ENCODE assay signal across 2 cellular contexts in the genomic region with DNA sequence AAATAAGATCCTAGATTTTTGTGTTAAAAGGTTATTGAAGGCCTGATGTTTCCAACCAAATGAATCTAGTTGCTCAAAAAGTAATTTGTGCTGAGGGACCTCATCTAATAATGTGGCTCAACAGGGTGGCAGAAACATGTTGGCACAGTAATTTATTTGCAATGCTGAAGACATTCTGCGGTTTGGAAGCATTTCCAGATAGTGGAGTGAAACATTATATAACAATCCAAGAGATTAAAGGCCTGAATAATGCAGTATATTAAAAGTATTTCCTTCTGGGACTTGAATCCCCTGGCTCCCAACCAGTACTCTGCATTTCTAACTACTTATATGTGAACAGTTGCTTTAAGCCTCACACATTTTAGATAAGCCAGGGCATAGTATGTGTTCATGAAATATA.
TF ChIP-seq lines count a peak whose summit lies in the region.

No MANE protein-coding gene starts in this region.

TF ChIP-seq in SK-N-SH, 30 proteins besides CTCF, POLR2A, EP300 and RAD21 (continued from another document):
- TF ChIP-seq CHD2 (IDR thresholded peaks at IDR 0.05; ENCODE audit: low read length, partially characterized antibody) (no peak), POLR2AphosphoS5 (IDR thresholded peaks at IDR 0.05; ENCODE audit: low read depth, low read length) (no peak), FOXM1 (IDR thresholded peaks at IDR 0.05; ENCODE audit: low read depth) (no peak), TCF12 (IDR thresholded peaks at IDR 0.05) (peak; percentile 34; the same call in 1 of the 2 replicates), JUND (IDR thresholded peaks at IDR 0.05) (peak; percentile 30), ELF1 (IDR thresholded peaks at IDR 0.05) (no peak), YY1 (IDR thresholded peaks at IDR 0.05; ENCODE audit: low read depth) (no peak), GABPA (IDR thresholded peaks at IDR 0.05; ENCODE audit: low read depth) (no peak), MXI1 (IDR thresholded peaks at IDR 0.05; ENCODE audit: low read depth, low read length) (no peak), NFIC (IDR thresholded peaks at IDR 0.05; ENCODE audit: borderline replicate concordance) (peak; percentile 70), MEF2A (IDR thresholded peaks at IDR 0.05; ENCODE audit: borderline replicate concordance, low read depth) (no peak), RXRA (IDR thresholded peaks at IDR 0.05; ENCODE audit: borderline replicate concordance, low read depth) (no peak), RFX5 (IDR thresholded peaks at IDR 0.05; ENCODE audit: low read length) (no peak), TAF1 (IDR thresholded peaks at IDR 0.05; ENCODE audit: borderline replicate concordance, low read depth, low read length) (no peak), RCOR1 (IDR thresholded peaks at IDR 0.05; ENCODE audit: low read length) (no peak)
- TF ChIP-seq, protein P1, sequence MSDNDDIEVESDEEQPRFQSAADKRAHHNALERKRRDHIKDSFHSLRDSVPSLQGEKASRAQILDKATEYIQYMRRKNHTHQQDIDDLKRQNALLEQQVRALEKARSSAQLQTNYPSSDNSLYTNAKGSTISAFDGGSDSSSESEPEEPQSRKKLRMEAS (IDR thresholded peaks at IDR 0.05; ENCODE audit: low read depth): no peak
- TF ChIP-seq, protein P2, sequence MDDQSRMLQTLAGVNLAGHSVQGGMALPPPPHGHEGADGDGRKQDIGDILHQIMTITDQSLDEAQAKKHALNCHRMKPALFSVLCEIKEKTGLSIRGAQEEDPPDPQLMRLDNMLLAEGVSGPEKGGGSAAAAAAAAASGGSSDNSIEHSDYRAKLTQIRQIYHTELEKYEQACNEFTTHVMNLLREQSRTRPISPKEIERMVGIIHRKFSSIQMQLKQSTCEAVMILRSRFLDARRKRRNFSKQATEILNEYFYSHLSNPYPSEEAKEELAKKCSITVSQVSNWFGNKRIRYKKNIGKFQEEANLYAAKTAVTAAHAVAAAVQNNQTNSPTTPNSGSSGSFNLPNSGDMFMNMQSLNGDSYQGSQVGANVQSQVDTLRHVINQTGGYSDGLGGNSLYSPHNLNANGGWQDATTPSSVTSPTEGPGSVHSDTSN (IDR thresholded peaks at IDR 0.05): no peak
- TF ChIP-seq, protein P3, sequence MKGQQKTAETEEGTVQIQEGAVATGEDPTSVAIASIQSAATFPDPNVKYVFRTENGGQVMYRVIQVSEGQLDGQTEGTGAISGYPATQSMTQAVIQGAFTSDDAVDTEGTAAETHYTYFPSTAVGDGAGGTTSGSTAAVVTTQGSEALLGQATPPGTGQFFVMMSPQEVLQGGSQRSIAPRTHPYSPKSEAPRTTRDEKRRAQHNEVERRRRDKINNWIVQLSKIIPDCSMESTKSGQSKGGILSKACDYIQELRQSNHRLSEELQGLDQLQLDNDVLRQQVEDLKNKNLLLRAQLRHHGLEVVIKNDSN (IDR thresholded peaks at IDR 0.05; ENCODE audit: borderline replicate concordance, low read depth): no peak

TF ChIP-seq in SK-N-SH treated with all-trans-retinoic acid at 6 μM for 48 hours, 23 proteins besides CTCF, POLR2A, EP300 and RAD21 (continued from another document):
- TF ChIP-seq TOX (CRISPR knock-in tag; IDR thresholded peaks at IDR 0.05; ENCODE audit: borderline replicate concordance) (no peak), ZNF8 (CRISPR knock-in tag; IDR thresholded peaks at IDR 0.05) (no peak), ARNTL (CRISPR knock-in tag; IDR thresholded peaks at IDR 0.05; ENCODE audit: borderline replicate concordance, low read depth) (no peak), ZFP3 (CRISPR knock-in tag; IDR thresholded peaks at IDR 0.05) (no peak), OSR1 (CRISPR knock-in tag; IDR thresholded peaks at IDR 0.05) (no peak), ZNF565 (CRISPR knock-in tag; conservative IDR thresholded peaks at IDR 0.05; ENCODE audit: low read depth) (no peak), ZC3H10 (CRISPR knock-in tag; IDR thresholded peaks at IDR 0.05) (no peak), BACH2 (CRISPR knock-in tag; IDR thresholded peaks at IDR 0.05; ENCODE audit: borderline replicate concordance) (no peak), ZNF70 (CRISPR knock-in tag; IDR thresholded peaks at IDR 0.05) (no peak)
- TF ChIP-seq, protein P4, sequence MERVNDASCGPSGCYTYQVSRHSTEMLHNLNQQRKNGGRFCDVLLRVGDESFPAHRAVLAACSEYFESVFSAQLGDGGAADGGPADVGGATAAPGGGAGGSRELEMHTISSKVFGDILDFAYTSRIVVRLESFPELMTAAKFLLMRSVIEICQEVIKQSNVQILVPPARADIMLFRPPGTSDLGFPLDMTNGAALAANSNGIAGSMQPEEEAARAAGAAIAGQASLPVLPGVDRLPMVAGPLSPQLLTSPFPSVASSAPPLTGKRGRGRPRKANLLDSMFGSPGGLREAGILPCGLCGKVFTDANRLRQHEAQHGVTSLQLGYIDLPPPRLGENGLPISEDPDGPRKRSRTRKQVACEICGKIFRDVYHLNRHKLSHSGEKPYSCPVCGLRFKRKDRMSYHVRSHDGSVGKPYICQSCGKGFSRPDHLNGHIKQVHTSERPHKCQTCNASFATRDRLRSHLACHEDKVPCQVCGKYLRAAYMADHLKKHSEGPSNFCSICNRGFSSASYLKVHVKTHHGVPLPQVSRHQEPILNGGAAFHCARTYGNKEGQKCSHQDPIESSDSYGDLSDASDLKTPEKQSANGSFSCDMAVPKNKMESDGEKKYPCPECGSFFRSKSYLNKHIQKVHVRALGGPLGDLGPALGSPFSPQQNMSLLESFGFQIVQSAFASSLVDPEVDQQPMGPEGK (CRISPR knock-in tag; IDR thresholded peaks at IDR 0.05; ENCODE audit: borderline replicate concordance): no peak
